16 cellular contexts compared by ENCODE assay signal in genomic region chr18:61637319-61637718, GRCh38.
DNase-seq lines count a peak whose midpoint lies in the region; ATAC-seq and TF ChIP-seq lines count a peak whose summit lies in the region.
"Had no signal": no experiment of that assay in that cellular context is flagged by ENCODE, and none has a peak within 500 bp of the region (broad histone marks: within the 10 kb centered on the region; RNA-seq: fewer than 3 reads in every experiment).

No MANE protein-coding gene starts in this region.

- H3K9ac ChIP-seq in HUES6 (ENCODE audit: low read length) (peak overlapping the region; percentile 4), neuronal stem cell (ENCODE audit: low read depth, low read length, poor library complexity) (no peak overlapping the region)
- H3K9ac ChIP-seq: BLaER1 had no signal

- H3K9me3 Mint-ChIP-seq in chondrocyte (ENCODE audit: low read depth), result no peaks in the 10 kb centered on the region
- H3K9me3 Mint-ChIP-seq: natural killer cell treated with Interleukin-12 subunit alpha and Interleukin-12 subunit beta and Interleukin-15 and Interleukin-18, amount 100 ng/mL, for 72 hours had no signal

- H3K27ac Mint-ChIP-seq in chondrocyte (ENCODE audit: unreplicated experiment), result no peak overlapping the region
- H3K27ac Mint-ChIP-seq: IgD-negative memory B cell; natural killer cell treated with Interleukin-12 subunit alpha and Interleukin-12 subunit beta and Interleukin-15 and Interleukin-18, amount 100 ng/mL, for 72 hours had no signal

- WGBS in neuronal stem cell (ENCODE audit: extremely low coverage in 2 of 2, insufficient read length in 2 of 2, insufficient replicate concordance in 1 of 2), 2 donors, result no CpG with 5 or more reads among the region's 8 CpGs
- 72 to 90% methylated on average over 7 to 8 of the region's 8 CpGs for WGBS in tibial nerve, 2 donors

- no peaks in the 10 kb centered on the region for H3K27me3 Mint-ChIP-seq in chondrocyte (ENCODE audit: low read depth)

- peaks cover 20% of the 10 kb centered on the region for H3K4me1 Mint-ChIP-seq in chondrocyte (ENCODE audit: low read depth)
- H3K4me1 Mint-ChIP-seq: IgD-negative memory B cell had no signal

- peak overlapping the region; percentile 33; the same call in 1 of the 2 replicates for H3K4me3 ChIP-seq in HUES6 (ENCODE audit: low read depth, low read length)
- no peak overlapping the region for H3K4me3 ChIP-seq in neuronal stem cell (ENCODE audit: low read length in 2 of 2)
- H3K4me3 ChIP-seq in tibial nerve, result no peak overlapping the region
- H3K4me3 ChIP-seq: BLaER1, gastroesophageal sphincter, left ventricle myocardium inferior had no signal

- DNase-seq in NCI-H524 (lab: John Stamatoyannopoulos, UW) (peak; percentile 35 to 69), foreskin keratinocyte (no peak), neuronal stem cell (ENCODE audit: low spot score) (peak; percentile 18), chondrocyte (ENCODE audit: low spot score) (no peak), tibial nerve (ENCODE audit: low spot score in 2 of 2) (no peak), T1000 (lab: John Stamatoyannopoulos, UW) (no peak)
- DNase-seq: effector CD8-positive, alpha-beta T cell; GDM1; left ventricle myocardium inferior; NCI-H187 treated with DMSO at 0.1 percent for 48 hours had no signal

- peak overlapping the region; percentile 82 for H2AFZ ChIP-seq in neuronal stem cell (ENCODE audit: low read length)

- peaks cover 29% of the 10 kb centered on the region; the same call in 1 of the 2 replicates for H3K27me3 ChIP-seq in HUES6 (ENCODE audit: control insufficient read depth, insufficient read depth, low read length)
- H3K27me3 ChIP-seq in foreskin keratinocyte, result no peaks in the 10 kb centered on the region
- H3K27me3 ChIP-seq in neuronal stem cell (ENCODE audit: control insufficient read depth in 3 of 3, insufficient read depth in 3 of 3, low read depth in 1 of 3, low read length in 3 of 3), result no peaks in the 10 kb centered on the region
- no peaks in the 10 kb centered on the region for H3K27me3 ChIP-seq in tibial nerve
- H3K27me3 ChIP-seq: BLaER1, gastroesophageal sphincter had no signal

- TF ChIP-seq CTCF in foreskin keratinocyte (conservative IDR thresholded peaks at IDR 0.05), result peak; percentile 37
- no peak for TF ChIP-seq CTCF in chondrocyte (IDR thresholded peaks at IDR 0.05)
- no peak for TF ChIP-seq CTCF in tibial nerve (IDR thresholded peaks at IDR 0.05)

- H3K4me2 ChIP-seq in neuronal stem cell (ENCODE audit: insufficient read depth, low read length, poor library complexity, severe bottlenecking), result no peak overlapping the region
- H3K4me2 ChIP-seq: BLaER1 had no signal

- H3K9me3 ChIP-seq in HUES6 (ENCODE audit: control insufficient read depth, insufficient read depth, low read depth, low read length) (no peaks in the 10 kb centered on the region), neuronal stem cell (replicated peaks in 1 of 2; ENCODE audit: control insufficient read depth in 2 of 2, insufficient read depth in 1 of 2, low read depth in 1 of 2, low read length in 2 of 2) (no peaks in the 10 kb centered on the region), tibial nerve (no peaks in the 10 kb centered on the region)
- H3K9me3 ChIP-seq: BLaER1, gastroesophageal sphincter, left ventricle myocardium inferior had no signal

- no peak overlapping the region for H2BK120ac ChIP-seq in neuronal stem cell (ENCODE audit: low read depth, low read length)

- H3K36me3 Mint-ChIP-seq in chondrocyte (ENCODE audit: low read depth), result no peaks in the 10 kb centered on the region
- H3K36me3 Mint-ChIP-seq: IgD-negative memory B cell; natural killer cell treated with Interleukin-12 subunit alpha and Interleukin-12 subunit beta and Interleukin-15 and Interleukin-18, amount 100 ng/mL, for 72 hours had no signal

- H3K27ac ChIP-seq in HUES6 (ENCODE audit: low read depth, low read length), result no peak overlapping the region; the same call in 1 of the 2 replicates
- H3K27ac ChIP-seq in foreskin keratinocyte, result no peak overlapping the region
- H3K27ac ChIP-seq in neuronal stem cell (replicated peaks; ENCODE audit: low read length), result no peak overlapping the region
- H3K27ac ChIP-seq in tibial nerve, result peak overlapping the region in 1 of 4 donors; percentile 69
- H3K27ac ChIP-seq: BLaER1, gastroesophageal sphincter had no signal

- H3K18ac ChIP-seq in neuronal stem cell (ENCODE audit: low read length), result peak overlapping the region; percentile 27

- H3K36me3 ChIP-seq in HUES6 (ENCODE audit: control insufficient read depth, insufficient read depth, low read length), result no peaks in the 10 kb centered on the region
- H3K36me3 ChIP-seq in neuronal stem cell (replicated peaks in 1 of 2; ENCODE audit: control insufficient read depth in 2 of 2, insufficient read depth in 2 of 2, low read length in 2 of 2), result no peaks in the 10 kb centered on the region
- H3K36me3 ChIP-seq in tibial nerve, result no peaks in the 10 kb centered on the region
- H3K36me3 ChIP-seq: BLaER1, gastroesophageal sphincter, left ventricle myocardium inferior had no signal

- no peak overlapping the region for H3K4me3 Mint-ChIP-seq in chondrocyte (ENCODE audit: unreplicated experiment)
- H3K4me3 Mint-ChIP-seq: IgD-negative memory B cell; natural killer cell treated with Interleukin-12 subunit alpha and Interleukin-12 subunit beta and Interleukin-15 and Interleukin-18, amount 100 ng/mL, for 72 hours had no signal

- no peak overlapping the region for H3K14ac ChIP-seq in neuronal stem cell (ENCODE audit: low read length)

- no peak overlapping the region for H2BK15ac ChIP-seq in neuronal stem cell (ENCODE audit: low read length)

- H3K79me1 ChIP-seq in neuronal stem cell (ENCODE audit: low read depth, low read length), result no peaks in the 10 kb centered on the region

- H4K91ac ChIP-seq in neuronal stem cell (ENCODE audit: low read depth, low read length, poor library complexity), result no peak overlapping the region

- TF ChIP-seq EP300 in tibial nerve (IDR thresholded peaks at IDR 0.05), result no peak

- no peak overlapping the region for H3K23ac ChIP-seq in neuronal stem cell (ENCODE audit: low read depth, low read length, poor library complexity)

- H2BK12ac ChIP-seq in neuronal stem cell (ENCODE audit: low read length), result no peak overlapping the region

- ATAC-seq in foreskin keratinocyte (peak; percentile 55), GM21825 (IDR thresholded peaks at IDR 0.05; ENCODE audit: unreplicated experiment) (no peak)
- ATAC-seq: gastroesophageal sphincter; natural killer cell treated with Interleukin-12 subunit alpha and Interleukin-12 subunit beta and Interleukin-15 and Interleukin-18, amount 100 ng/mL, for 72 hours had no signal

- H4K8ac ChIP-seq in neuronal stem cell (ENCODE audit: low read depth, low read length), result no peak overlapping the region

- no peak overlapping the region for H3K4ac ChIP-seq in neuronal stem cell (ENCODE audit: low read length)

- H2BK5ac ChIP-seq in neuronal stem cell (ENCODE audit: low read length), result no peak overlapping the region

- peaks cover 33% of the 10 kb centered on the region for H3K4me1 ChIP-seq in HUES6 (ENCODE audit: control insufficient read depth, insufficient read depth, low read length)
- peaks cover 4% of the 10 kb centered on the region for H3K4me1 ChIP-seq in foreskin keratinocyte
- peaks cover 0 to 11% of the 10 kb centered on the region in 2 donors for H3K4me1 ChIP-seq in neuronal stem cell (ENCODE audit: control insufficient read depth in 2 of 2, insufficient read depth in 1 of 2, low read depth in 1 of 2, low read length in 2 of 2)
- peaks cover 0 to 9% (median 0%) of the 10 kb centered on the region in 4 donors for H3K4me1 ChIP-seq in tibial nerve

- TF ChIP-seq POLR2A in tibial nerve (IDR thresholded peaks at IDR 0.05), result no peak

- no peak overlapping the region for H2AK5ac ChIP-seq in neuronal stem cell (ENCODE audit: low read depth, low read length)

Comparison
In these comparisons a context has a peak if more than half of its experiments do, and no peak if none do; other contexts are left out.
1. DNase-seq: peak in NCI-H524 (2 of 2) and neuronal stem cell (single experiment); none in foreskin keratinocyte (0 of 2), chondrocyte (single experiment), tibial nerve (0 of 2) and T1000 (single experiment).